Comparison of ENCODE assay signal across 17 cellular contexts in the genomic region with DNA sequence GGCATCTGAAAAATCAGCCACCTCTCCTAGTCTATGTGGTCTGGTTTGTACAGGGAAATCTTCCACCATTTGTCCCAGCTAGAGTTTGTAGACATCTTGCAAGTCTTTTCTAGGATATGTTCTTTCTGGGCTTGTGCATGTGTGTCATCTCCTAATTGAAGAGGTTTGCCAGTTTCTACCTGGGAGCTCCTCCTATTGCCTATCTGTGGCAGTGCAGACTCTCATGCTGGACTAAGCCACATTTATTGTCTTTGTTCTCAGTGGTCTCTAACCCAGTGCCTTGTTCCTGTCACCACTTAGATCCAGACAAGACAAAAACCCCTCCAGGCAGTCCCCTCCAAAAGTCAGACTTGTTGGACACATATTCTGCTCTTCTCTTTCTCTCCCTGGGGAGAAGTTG.
"Had no signal": no experiment of that assay in that cellular context is flagged by ENCODE, and none has a peak within 500 bp of the region (broad histone marks: within the 10 kb centered on the region; RNA-seq: fewer than 3 reads in every experiment).

No MANE protein-coding gene starts in this region.

- H3K9me3 ChIP-seq: adrenal gland, thyroid gland had no signal

- H3K4me1 ChIP-seq: adrenal gland, thyroid gland had no signal

- H3K36me3 Mint-ChIP-seq: activated CD4-positive, alpha-beta memory T cell treated with anti-CD3 and anti-CD28 coated beads for 36 hours; activated CD8-positive, alpha-beta memory T cell treated with anti-CD3 and anti-CD28 coated beads, Interleukin-2, amount 10 ng/mL, durations not matched to agents 7 days and 5 days; activated naive CD4-positive, alpha-beta T cell treated with anti-CD3 and anti-CD28 coated beads, Interleukin-2, amount 10 ng/mL, durations not matched to agents 7 days and 5 days had no signal

- ATAC-seq: activated CD4-positive, alpha-beta T cell treated with anti-CD3 and anti-CD28 coated beads for 36 hours; activated CD8-positive, alpha-beta memory T cell treated with anti-CD3 and anti-CD28 coated beads, Interleukin-2, amount 10 ng/mL, durations not matched to agents 7 days and 5 days; left lobe of liver; mucosa of descending colon; naive thymus-derived CD4-positive, alpha-beta T cell; stimulated activated memory B cell treated with anti-CD40 and anti-IgM and Interleukin-4, amounts not matched to agents 10 μg/mL and 1 μg/mL and 100 μg/mL, for 72 hours had no signal

- H3K4me3 ChIP-seq: adrenal gland, cardiac muscle cell, mucosa of descending colon, thyroid gland had no signal

- H3K4me1 Mint-ChIP-seq: activated CD4-positive, alpha-beta T cell treated with anti-CD3 and anti-CD28 coated beads for 36 hours; activated CD8-positive, alpha-beta memory T cell treated with anti-CD3 and anti-CD28 coated beads, Interleukin-2, amount 10 ng/mL, durations not matched to agents 7 days and 5 days; activated naive CD4-positive, alpha-beta T cell treated with anti-CD3 and anti-CD28 coated beads, Interleukin-2, amount 10 ng/mL, durations not matched to agents 7 days and 5 days; naive thymus-derived CD4-positive, alpha-beta T cell had no signal

- DNase-seq: activated CD4-positive, alpha-beta memory T cell treated with anti-CD3 and anti-CD28 coated beads for 36 hours; activated CD4-positive, alpha-beta T cell treated with anti-CD3 and anti-CD28 coated beads for 36 hours; activated CD8-positive, alpha-beta memory T cell treated with anti-CD3 and anti-CD28 coated beads, Interleukin-2, amount 10 ng/mL, durations not matched to agents 7 days and 5 days; activated naive CD4-positive, alpha-beta T cell treated with anti-CD3 and anti-CD28 coated beads, Interleukin-2, amount 10 ng/mL, durations not matched to agents 7 days and 5 days; activated T-cell treated with anti-CD3 and anti-CD28 coated beads, Interleukin-2, amount 50 U/mL, for 1 hour; adrenal gland; islet precursor cell; mucosa of descending colon; naive thymus-derived CD4-positive, alpha-beta T cell; occipital lobe; stimulated activated CD4-positive, alpha-beta T cell treated with anti-CD3 and anti-CD28 coated beads, Interleukin-2, amount 100 ng/mL, for 48 hours; thyroid gland; WERI-Rb-1 had no signal

- H3K27me3 Mint-ChIP-seq: activated CD8-positive, alpha-beta memory T cell treated with anti-CD3 and anti-CD28 coated beads, Interleukin-2, amount 10 ng/mL, durations not matched to agents 7 days and 5 days; stimulated activated memory B cell treated with anti-CD40 and anti-IgM and Interleukin-4, amounts not matched to agents 10 μg/mL and 1 μg/mL and 100 μg/mL, for 72 hours had no signal

- H3K27me3 ChIP-seq: adrenal gland, cardiac muscle cell, thyroid gland had no signal

- H3K4me3 Mint-ChIP-seq: activated CD4-positive, alpha-beta memory T cell treated with anti-CD3 and anti-CD28 coated beads for 36 hours; activated CD4-positive, alpha-beta T cell treated with anti-CD3 and anti-CD28 coated beads for 36 hours; activated CD8-positive, alpha-beta memory T cell treated with anti-CD3 and anti-CD28 coated beads, Interleukin-2, amount 10 ng/mL, durations not matched to agents 7 days and 5 days; activated naive CD4-positive, alpha-beta T cell treated with anti-CD3 and anti-CD28 coated beads, Interleukin-2, amount 10 ng/mL, durations not matched to agents 7 days and 5 days; naive thymus-derived CD4-positive, alpha-beta T cell; stimulated activated memory B cell treated with anti-CD40 and anti-IgM and Interleukin-4, amounts not matched to agents 10 μg/mL and 1 μg/mL and 100 μg/mL, for 72 hours had no signal

- H3K27ac Mint-ChIP-seq: activated CD4-positive, alpha-beta memory T cell treated with anti-CD3 and anti-CD28 coated beads for 36 hours; activated CD4-positive, alpha-beta T cell treated with anti-CD3 and anti-CD28 coated beads for 36 hours; activated CD8-positive, alpha-beta memory T cell treated with anti-CD3 and anti-CD28 coated beads, Interleukin-2, amount 10 ng/mL, durations not matched to agents 7 days and 5 days; activated naive CD4-positive, alpha-beta T cell treated with anti-CD3 and anti-CD28 coated beads, Interleukin-2, amount 10 ng/mL, durations not matched to agents 7 days and 5 days; activated T-helper 2 cell treated with anti-CD3 and anti-CD28 coated beads, Interferon-gamma antibody, Interleukin-2, Interleukin-4, amounts not matched to agents 10 μg/mL and 5 μg/mL and 100 μg/mL, durations not matched to agents 14 hours and 24 hours and 36 hours; naive thymus-derived CD4-positive, alpha-beta T cell; stimulated activated memory B cell treated with anti-CD40 and anti-IgM and Interleukin-4, amounts not matched to agents 10 μg/mL and 1 μg/mL and 100 μg/mL, for 72 hours had no signal

- H3K27ac ChIP-seq: adrenal gland, cardiac muscle cell, thyroid gland, WERI-Rb-1 had no signal

- H3K36me3 ChIP-seq: adrenal gland, cardiac muscle cell, thyroid gland, WERI-Rb-1 had no signal
